ENCODE assay signal across 17 cellular contexts in the genomic region with DNA sequence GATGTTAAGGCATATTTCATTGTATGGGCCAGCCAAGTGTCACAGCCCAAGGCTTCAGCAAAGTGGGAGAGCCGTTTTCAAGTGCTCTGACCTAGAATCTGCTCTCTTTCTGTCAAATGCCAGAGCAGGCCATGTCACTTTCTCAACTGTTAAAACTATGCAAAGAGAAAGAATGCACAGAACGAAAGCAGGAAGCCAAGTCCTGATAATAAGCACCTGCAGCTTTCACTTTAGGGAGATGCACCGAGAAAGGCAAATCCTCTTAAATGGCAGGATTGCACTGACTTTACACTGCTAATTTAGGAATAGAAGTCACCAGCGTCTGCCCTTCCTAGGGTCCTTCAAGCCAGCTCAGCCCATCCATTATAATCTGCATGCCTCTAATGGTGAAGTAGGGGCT. TPM values are rescaled to one million over a fixed set of nuclear protein-coding genes. Genes with fewer than 3 reads are reported as not detected.
DNase-seq lines count a peak whose midpoint lies in the region; ATAC-seq, FAIRE-seq and TF ChIP-seq lines count a peak whose summit lies in the region.
"Had no signal": no experiment of that assay in that cellular context is flagged by ENCODE, and none has a peak within 500 bp of the region (broad histone marks: within the 10 kb centered on the region; RNA-seq: fewer than 3 reads in every experiment).

No MANE protein-coding gene starts in this region.

- H3K9ac ChIP-seq in GM12878 (ENCODE audit: control insufficient read depth, insufficient read depth, low read length): no peak overlapping the region; the same call in 1 of the 2 replicates
- no peak overlapping the region for H3K9ac ChIP-seq in neuronal stem cell (ENCODE audit: low read depth, low read length, poor library complexity)

- H2BK12ac ChIP-seq in neuronal stem cell (ENCODE audit: low read length): no peak overlapping the region

- no peak overlapping the region for H4K8ac ChIP-seq in neuronal stem cell (ENCODE audit: low read depth, low read length)

- no peak overlapping the region for H2BK5ac ChIP-seq in neuronal stem cell (ENCODE audit: low read length)

- H3K4me3 ChIP-seq in GM12878: no peak overlapping the region
- H3K4me3 ChIP-seq in neuronal stem cell (ENCODE audit: low read length in 2 of 2): no peak overlapping the region
- H3K4me3 ChIP-seq: esophagus squamous epithelium, heart left ventricle, uterus had no signal

- TF ChIP-seq CTCF in GM12878 (IDR thresholded peaks at IDR 0.05 in 2 of 3, conservative IDR thresholded peaks at IDR 0.05 in 1 of 3; ENCODE audit: control insufficient read depth in 2 of 3, extremely low read depth in 1 of 3, insufficient read depth in 1 of 3, low read depth in 3 of 3, low read length in 3 of 3): no peak

- no TSS peak for BruUV-seq in GM12878 (replicated peaks; lab: Mats Ljungman, UMichigan)

- SMC1A ChIA-PET in GM12878 (lab: Charles Lee; ENCODE audit: uncharacterized antibody, unreplicated experiment): interaction anchor here (0.6 kb wide), 1 partner anchor 467 kb away, joined by 3 read pairs; no protein-coding TSS in a partner anchor

- no peaks in the 10 kb centered on the region for H3K36me3 ChIP-seq in GM12878 (ENCODE audit: control insufficient read depth in 2 of 2, insufficient read depth in 2 of 2, low read length in 1 of 2)
- no peaks in the 10 kb centered on the region for H3K36me3 ChIP-seq in neuronal stem cell (replicated peaks in 1 of 2; ENCODE audit: control insufficient read depth in 2 of 2, insufficient read depth in 2 of 2, low read length in 2 of 2)
- H3K36me3 ChIP-seq: BE2C, esophagus squamous epithelium, heart left ventricle, uterus had no signal

- no peaks in the 10 kb centered on the region for H3K79me2 ChIP-seq in GM12878 (ENCODE audit: control insufficient read depth, insufficient read depth, low read length)

- no peaks in the 10 kb centered on the region for H3K79me1 ChIP-seq in neuronal stem cell (ENCODE audit: low read depth, low read length)

- H2AFZ ChIP-seq in GM12878 (ENCODE audit: control insufficient read depth, low read depth, low read length) (no peak overlapping the region; the same call in 1 of the 2 replicates), neuronal stem cell (ENCODE audit: low read length) (peak overlapping the region; percentile 48)

- DNase-seq in D341Med (ENCODE audit: low spot score) (peak; percentile 54), GM12878 (ENCODE audit: low read depth, low spot score) (no peak), neuronal stem cell (ENCODE audit: low spot score) (no peak), hepatic stellate cell (ENCODE audit: low spot score) (no peak), NCI-H128 (lab: John Stamatoyannopoulos, UW; ENCODE audit: unreplicated experiment) (no peak)
- DNase-seq in stimulated activated naive CD4-positive, alpha-beta T cell treated with Interleukin-2 at 50 U/mL for 16 hours (lab: John Stamatoyannopoulos, UW): no peak
- DNase-seq: BE2C; esophagus squamous epithelium; IMR-90; NCI-H1048; stimulated activated CD4-positive, alpha-beta T cell treated with anti-CD3 and anti-CD28 coated beads, Interleukin-4, amount 100 ng/mL, for 24 hours; uterus had no signal

- H2AK5ac ChIP-seq in neuronal stem cell (ENCODE audit: low read depth, low read length): no peak overlapping the region

- H4K20me1 ChIP-seq in GM12878 (ENCODE audit: control insufficient read depth, insufficient read depth): no peaks in the 10 kb centered on the region

- intact Hi-C loops in GM12878 (cut with micrococcal nuclease; ENCODE audit: unreplicated experiment): no loop called here

- no peaks in the 10 kb centered on the region for H3K4me1 ChIP-seq in GM12878 (ENCODE audit: control insufficient read depth, insufficient read depth, low read length)
- peaks cover 2 to 6% of the 10 kb centered on the region in 2 donors for H3K4me1 ChIP-seq in neuronal stem cell (ENCODE audit: control insufficient read depth in 2 of 2, insufficient read depth in 1 of 2, low read depth in 1 of 2, low read length in 2 of 2)
- H3K4me1 ChIP-seq: BE2C had no signal

- H3K27me3 ChIP-seq in GM12878 (replicated peaks in 1 of 2; ENCODE audit: control insufficient read depth in 2 of 2, insufficient read depth in 2 of 2, low read length in 1 of 2): no peaks in the 10 kb centered on the region
- H3K27me3 ChIP-seq in neuronal stem cell (ENCODE audit: control insufficient read depth in 3 of 3, insufficient read depth in 3 of 3, low read depth in 1 of 3, low read length in 3 of 3): no peaks in the 10 kb centered on the region
- H3K27me3 ChIP-seq: BE2C, heart left ventricle, uterus had no signal

- no peak overlapping the region for H3K23ac ChIP-seq in neuronal stem cell (ENCODE audit: low read depth, low read length, poor library complexity)

- ATAC-seq in GM18909 (IDR thresholded peaks at IDR 0.05; ENCODE audit: poor library complexity, unreplicated experiment) (peak; percentile 54), GM12878 (no peak), GM19324 (IDR thresholded peaks at IDR 0.05; ENCODE audit: low FRiP score, unreplicated experiment) (no peak)
- ATAC-seq: sciatic nerve had no signal

- no peak for TF ChIP-seq RAD21 in GM12878 (IDR thresholded peaks at IDR 0.05; ENCODE audit: insufficient read depth, low read depth, low read length)

- H2BK15ac ChIP-seq in neuronal stem cell (ENCODE audit: low read length): no peak overlapping the region

- no peak overlapping the region for H3K27ac ChIP-seq in GM12878 (ENCODE audit: control insufficient read depth, insufficient read depth)
- no peak overlapping the region for H3K27ac ChIP-seq in neuronal stem cell (replicated peaks; ENCODE audit: low read length)
- H3K27ac ChIP-seq: esophagus squamous epithelium, heart left ventricle, uterus had no signal

- no peak overlapping the region for H2BK120ac ChIP-seq in neuronal stem cell (ENCODE audit: low read depth, low read length)

- peak overlapping the region; percentile 35; the same call in 1 of the 2 replicates for H3K4me2 ChIP-seq in GM12878 (ENCODE audit: control insufficient read depth, insufficient read depth)
- no peak overlapping the region for H3K4me2 ChIP-seq in neuronal stem cell (ENCODE audit: insufficient read depth, low read length, poor library complexity, severe bottlenecking)

- RAD21 ChIA-PET in GM12878 (lab: Charles Lee; ENCODE audit: unreplicated experiment): no interaction called here

- no peak overlapping the region for H3K4ac ChIP-seq in neuronal stem cell (ENCODE audit: low read length)

- in situ Hi-C loops in GM12878 (cut with MboI): no loop called here

- TF ChIP-seq POLR2A in GM12878 (IDR thresholded peaks at IDR 0.05; ENCODE audit: low read depth, low read length): no peak

- WGBS in GM12878 (ENCODE audit: insufficient coverage, insufficient replicate concordance, low lambda C conversion rate, missing lambda C conversion rate): 0% methylated on average over 4 of the region's 4 CpGs
- WGBS in neuronal stem cell (ENCODE audit: extremely low coverage in 2 of 2, insufficient read length in 2 of 2, insufficient replicate concordance in 1 of 2), 2 donors: no CpG with 5 or more reads among the region's 4 CpGs

- no peak for TF ChIP-seq EP300 in GM12878 (IDR thresholded peaks at IDR 0.05; ENCODE audit: borderline replicate concordance in 1 of 2, control insufficient read depth in 1 of 2, low read depth in 2 of 2, low read length in 2 of 2)

- no peak overlapping the region for H4K91ac ChIP-seq in neuronal stem cell (ENCODE audit: low read depth, low read length, poor library complexity)

- POLR2A ChIA-PET in GM12878 (lab: Charles Lee): no interaction called here

- FAIRE-seq in GM12878 (lab: Jason Lieb, UNC): no peak
- FAIRE-seq: TTC549 had no signal

- H3K9me3 ChIP-seq in GM12878 (replicated peaks; ENCODE audit: control insufficient read depth, insufficient read depth, low read length): no peaks in the 10 kb centered on the region
- no peaks in the 10 kb centered on the region for H3K9me3 ChIP-seq in neuronal stem cell (replicated peaks in 1 of 2; ENCODE audit: control insufficient read depth in 2 of 2, insufficient read depth in 1 of 2, low read depth in 1 of 2, low read length in 2 of 2)
- H3K9me3 ChIP-seq: BE2C, esophagus squamous epithelium, heart left ventricle, uterus had no signal

- no peak overlapping the region for H3K14ac ChIP-seq in neuronal stem cell (ENCODE audit: low read length)

- H3K18ac ChIP-seq in neuronal stem cell (ENCODE audit: low read length): no peak overlapping the region

- CTCF ChIA-PET in GM12878 (lab: Yijun Ruan, JAX): no interaction called here

TF ChIP-seq in GM12878, 131 proteins besides CTCF, POLR2A, EP300 and RAD21 (continues in another document):
- TF ChIP-seq, protein P1, sequence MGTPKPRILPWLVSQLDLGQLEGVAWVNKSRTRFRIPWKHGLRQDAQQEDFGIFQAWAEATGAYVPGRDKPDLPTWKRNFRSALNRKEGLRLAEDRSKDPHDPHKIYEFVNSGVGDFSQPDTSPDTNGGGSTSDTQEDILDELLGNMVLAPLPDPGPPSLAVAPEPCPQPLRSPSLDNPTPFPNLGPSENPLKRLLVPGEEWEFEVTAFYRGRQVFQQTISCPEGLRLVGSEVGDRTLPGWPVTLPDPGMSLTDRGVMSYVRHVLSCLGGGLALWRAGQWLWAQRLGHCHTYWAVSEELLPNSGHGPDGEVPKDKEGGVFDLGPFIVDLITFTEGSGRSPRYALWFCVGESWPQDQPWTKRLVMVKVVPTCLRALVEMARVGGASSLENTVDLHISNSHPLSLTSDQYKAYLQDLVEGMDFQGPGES (IDR thresholded peaks at IDR 0.05): no peak

RNA-seq across cellular contexts. Expression of a gene that starts 49.2 kb away (rescaled TPM):
- 49.6 and 50.4 TPM in 2 replicates for total RNA-seq in GM12878 (2013; cell fraction: nucleolus; rRNA removed)
- 25.4 and 36.3 TPM in 2 replicates for total RNA-seq in GM12878 (2014; rRNA removed)
- 30.6 and 31.5 TPM in 2 replicates for total RNA-seq in GM12878 (2014; rRNA removed; fragmentation: Illumina TruSeq; extraction: Trizol)
- total RNA-seq in GM12878 (2021): 48.3 and 50.2 TPM in 2 replicates
- polyA plus RNA-seq in GM12878 (2011; ENCODE audit: low read depth): 24.9 TPM
- 64.8 and 74.6 TPM in 2 replicates for polyA plus RNA-seq in GM12878 (2011; rRNA removed)
- 31.9 and 37.5 TPM in 2 replicates for polyA plus RNA-seq in GM12878 (2011; cell fraction: cytosol; rRNA removed)
- 34.9 and 48.4 TPM in 2 replicates for polyA plus RNA-seq in GM12878 (2011; cell fraction: nucleus; rRNA removed)
- 36.6 and 47.7 TPM in 2 replicates for polyA plus RNA-seq in GM12878 (2012)
- polyA plus RNA-seq in GM12878 (2014; fragmentation: Illumina TruSeq; extraction: Trizol): 46.8 and 50.6 TPM in 2 replicates
- 10 to 100 TPM; 77.4 to 84.4 TPM for polyA plus RNA-seq in GM12878 (2014; fragmentation: Nextera tagmentation; extraction: Ambion mirVana)
- 29.6 and 31.2 TPM in 2 replicates for polyA plus RNA-seq in GM12878 (2014; rRNA removed)
- polyA plus RNA-seq in GM12878 (2016; fragmentation: Nextera tagmentation; extraction: Ambion mirVana): 100 to 1,000 TPM; 102 to 109 TPM
- 26.6 and 28.2 TPM in 2 replicates for polyA minus RNA-seq in GM12878 (2011; rRNA and poly(A)+ RNA removed)
- 13.4 and 19.0 TPM in 2 replicates for polyA minus RNA-seq in GM12878 (2011; cell fraction: cytosol; rRNA and poly(A)+ RNA removed)
- polyA minus RNA-seq in GM12878 (2011; cell fraction: nucleus; rRNA and poly(A)+ RNA removed): 27.7 and 40.9 TPM in 2 replicates
- polyA plus RNA-seq in neuronal stem cell (2013, experiment 1 of 2): 63.6 TPM
- polyA plus RNA-seq in neuronal stem cell (2013, experiment 2 of 2): 65.4 TPM
